ENCODE assay signal across 1 cellular context in genomic region chr15:52193321-52193720, GRCh38.
TF ChIP-seq lines count a peak whose summit lies in the region.

No MANE protein-coding gene starts in this region.

TF ChIP-seq in IMR-90, 13 proteins besides CTCF, POLR2A, EP300 and RAD21:
- TF ChIP-seq NFE2L2 (IDR thresholded peaks at IDR 0.05; ENCODE audit: low read depth, low read length) = no peak
- TF ChIP-seq FOS (IDR thresholded peaks at IDR 0.05; ENCODE audit: low read depth, low read length) = no peak
- no peak for TF ChIP-seq BHLHE40 (IDR thresholded peaks at IDR 0.05; ENCODE audit: low read depth, low read length)
- TF ChIP-seq MAZ (IDR thresholded peaks at IDR 0.05; ENCODE audit: borderline replicate concordance, low read depth, low read length) = no peak
